ENCODE assay signal across 13 cellular contexts in the genomic region with DNA sequence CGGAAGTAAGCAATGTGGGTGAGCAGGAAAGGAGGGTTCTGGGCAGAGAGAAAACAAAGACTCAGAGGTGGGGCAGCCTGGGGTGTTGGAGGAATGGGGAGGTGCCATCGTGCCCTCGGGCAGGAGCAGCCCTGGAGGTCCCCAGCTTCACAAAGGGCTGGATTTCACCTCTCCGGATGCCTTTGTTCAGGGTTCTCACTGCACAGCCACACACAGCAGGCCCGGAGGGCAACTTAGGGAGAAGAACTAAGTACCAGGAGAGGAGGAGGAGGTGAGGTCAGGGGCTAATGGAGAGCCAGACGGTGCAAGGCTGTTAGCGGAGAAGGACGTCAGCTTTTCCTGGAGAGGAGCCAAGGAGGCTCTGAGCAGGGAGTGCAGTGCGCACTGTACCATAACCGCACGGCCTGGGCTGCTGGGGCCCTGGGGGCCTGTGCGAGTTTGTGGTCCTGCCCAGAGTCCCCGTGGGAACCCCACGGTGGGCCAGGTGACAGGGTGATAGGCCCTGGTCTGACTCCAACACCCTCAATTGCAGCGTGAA. TPM values are rescaled to one million over a fixed set of nuclear protein-coding genes. Genes with fewer than 3 reads are reported as not detected.
DNase-seq lines count a peak whose midpoint lies in the region; ATAC-seq and TF ChIP-seq lines count a peak whose summit lies in the region.
"Had no signal": no experiment of that assay in that cellular context is flagged by ENCODE, and none has a peak within 500 bp of the region (broad histone marks: within the 10 kb centered on the region; RNA-seq: fewer than 3 reads in every experiment).

No MANE protein-coding gene starts in this region.

- H3K9me3 Mint-ChIP-seq in CD4-positive, CD25-positive, alpha-beta regulatory T cell = peaks cover 0 to 1% (median 0%) of the 10 kb centered on the region in 7 donors
- H3K9me3 Mint-ChIP-seq in nephron progenitor cell = no peaks in the 10 kb centered on the region

- TF ChIP-seq CTCF in body of pancreas (IDR thresholded peaks at IDR 0.05) (no peak), nephron progenitor cell (IDR thresholded peaks at IDR 0.05) (no peak)

- peaks cover 0 to 15% (median 10%) of the 10 kb centered on the region in 4 donors for H3K4me1 Mint-ChIP-seq in CD4-positive, CD25-positive, alpha-beta regulatory T cell
- H3K4me1 Mint-ChIP-seq in nephron progenitor cell = peaks cover 13% of the 10 kb centered on the region

- ATAC-seq in CD4-positive, CD25-positive, alpha-beta regulatory T cell (ENCODE audit: low read depth in 2 of 2) = no peak
- peak; percentile 20 for ATAC-seq in body of pancreas

- TF ChIP-seq POLR2A in body of pancreas (IDR thresholded peaks at IDR 0.05) = no peak

- H3K4me1 ChIP-seq in CD4-positive, CD25-positive, alpha-beta regulatory T cell (ENCODE audit: control insufficient read depth, insufficient read depth, low read length, poor library complexity, severe bottlenecking) = peaks cover 11% of the 10 kb centered on the region
- H3K4me1 ChIP-seq in body of pancreas = peaks cover 35% of the 10 kb centered on the region

- no peak for DNase-seq in CD4-positive, CD25-positive, alpha-beta regulatory T cell
- DNase-seq in HEK293T (ENCODE audit: extremely low spot score) = peak; percentile 30
- peak; percentile 60 to 70 (median 68) for DNase-seq in body of pancreas
- DNase-seq in nephron progenitor cell = no peak
- no peak for DNase-seq in stimulated activated CD4-positive, alpha-beta T cell treated with anti-CD3 and anti-CD28 coated beads, Interleukin-15, amount 100 ng/mL, for 24 hours
- no peak for DNase-seq in UCSD-AML1 (lab: John Stamatoyannopoulos, UW; ENCODE audit: unreplicated experiment)
- DNase-seq in MV-4-11 (lab: John Stamatoyannopoulos, UW) = no peak
- DNase-seq: activated CD4-positive, CD25-positive, alpha-beta regulatory T cell treated with anti-CD3 and anti-CD28 coated beads, Interleukin-2, amount 50 U/mL, for 72 hours; GOT3; NCI-H1092; NCI-H748 treated with DMSO at 0.1 percent for 48 hours had no signal

- H3K9me3 ChIP-seq in CD4-positive, CD25-positive, alpha-beta regulatory T cell (ENCODE audit: control insufficient read depth in 2 of 2, low read length in 2 of 2) = no peaks in the 10 kb centered on the region
- H3K9me3 ChIP-seq in body of pancreas = no peaks in the 10 kb centered on the region

- POLR2A ChIA-PET in HEK293T (lab: Yijun Ruan, JAX) = interaction anchor here (1.0 kb wide), 1 partner anchor 189 kb away, joined by 3 read pairs; no protein-coding TSS in a partner anchor

- 58 to 66% methylated on average over 7 to 15 of the region's 15 CpGs for WGBS in body of pancreas, 2 donors

- H3K27me3 Mint-ChIP-seq in CD4-positive, CD25-positive, alpha-beta regulatory T cell = peaks cover 5% of the 10 kb centered on the region
- H3K27me3 Mint-ChIP-seq in nephron progenitor cell (ENCODE audit: low read depth, poor library complexity) = no peaks in the 10 kb centered on the region

- peaks cover 19% of the 10 kb centered on the region for H3K36me3 Mint-ChIP-seq in CD4-positive, CD25-positive, alpha-beta regulatory T cell
- peaks cover 26% of the 10 kb centered on the region for H3K36me3 Mint-ChIP-seq in nephron progenitor cell (ENCODE audit: low read depth)

- CTCF ChIA-PET in HEK293T (lab: Yijun Ruan, JAX) = no interaction called here

- H3K36me3 ChIP-seq in CD4-positive, CD25-positive, alpha-beta regulatory T cell (ENCODE audit: control insufficient read depth, insufficient read depth, low read length) = peaks cover 37% of the 10 kb centered on the region
- peaks cover 0 to 2% of the 10 kb centered on the region in 2 donors for H3K36me3 ChIP-seq in body of pancreas (replicated peaks in 1 of 2; ENCODE audit: insufficient read depth in 1 of 2, low read depth in 2 of 2)

- intact Hi-C loops in body of pancreas (cut with DNase I) = no loop called here

- peak overlapping the region in 1 of 4 donors; percentile 14 for H3K4me3 Mint-ChIP-seq in CD4-positive, CD25-positive, alpha-beta regulatory T cell
- no peak overlapping the region for H3K4me3 Mint-ChIP-seq in nephron progenitor cell

- H3K27ac Mint-ChIP-seq in CD4-positive, CD25-positive, alpha-beta regulatory T cell = peak overlapping the region in 2 of 3 donors; percentile 76 to 85
- H3K27ac Mint-ChIP-seq in nephron progenitor cell = peak overlapping the region; percentile 78

- H3K27me3 ChIP-seq in CD4-positive, CD25-positive, alpha-beta regulatory T cell (ENCODE audit: control insufficient read depth, insufficient read depth, low read length) = no peaks in the 10 kb centered on the region
- H3K27me3 ChIP-seq in body of pancreas = no peaks in the 10 kb centered on the region

- H3K27ac ChIP-seq in CD4-positive, CD25-positive, alpha-beta regulatory T cell (ENCODE audit: insufficient read depth, low read length, poor library complexity, severe bottlenecking) = no peak overlapping the region
- H3K27ac ChIP-seq in body of pancreas = peak overlapping the region; percentile 15 to 86 (median 50)

- no peak overlapping the region for H3K4me3 ChIP-seq in CD4-positive, CD25-positive, alpha-beta regulatory T cell (ENCODE audit: low read depth, low read length)
- no peak overlapping the region for H3K4me3 ChIP-seq in body of pancreas

TF ChIP-seq in HEK293T, 16 proteins besides CTCF, POLR2A, EP300 and RAD21:
- TF ChIP-seq SUZ12 (IDR thresholded peaks at IDR 0.05) = no peak
- TF ChIP-seq TARDBP (IDR thresholded peaks at IDR 0.05) = no peak
- no peak for TF ChIP-seq NFRKB (IDR thresholded peaks at IDR 0.05)
- TF ChIP-seq FOXM1 (IDR thresholded peaks at IDR 0.05; ENCODE audit: borderline replicate concordance) = no peak
- TF ChIP-seq FOXK2 (IDR thresholded peaks at IDR 0.05) = no peak
- TF ChIP-seq FOXA1 (IDR thresholded peaks at IDR 0.05) = no peak
- no peak for TF ChIP-seq BHLHE40 (IDR thresholded peaks at IDR 0.05; ENCODE audit: borderline replicate concordance)
- no peak for TF ChIP-seq SP1 (IDR thresholded peaks at IDR 0.05)
- TF ChIP-seq ZNF384 (IDR thresholded peaks at IDR 0.05) = no peak
- no peak for TF ChIP-seq L3MBTL2 (conservative IDR thresholded peaks at IDR 0.05)
- TF ChIP-seq ARNT (IDR thresholded peaks at IDR 0.05) = no peak
- no peak for TF ChIP-seq HDGF (IDR thresholded peaks at IDR 0.05; ENCODE audit: borderline replicate concordance)
- TF ChIP-seq, protein P1, sequence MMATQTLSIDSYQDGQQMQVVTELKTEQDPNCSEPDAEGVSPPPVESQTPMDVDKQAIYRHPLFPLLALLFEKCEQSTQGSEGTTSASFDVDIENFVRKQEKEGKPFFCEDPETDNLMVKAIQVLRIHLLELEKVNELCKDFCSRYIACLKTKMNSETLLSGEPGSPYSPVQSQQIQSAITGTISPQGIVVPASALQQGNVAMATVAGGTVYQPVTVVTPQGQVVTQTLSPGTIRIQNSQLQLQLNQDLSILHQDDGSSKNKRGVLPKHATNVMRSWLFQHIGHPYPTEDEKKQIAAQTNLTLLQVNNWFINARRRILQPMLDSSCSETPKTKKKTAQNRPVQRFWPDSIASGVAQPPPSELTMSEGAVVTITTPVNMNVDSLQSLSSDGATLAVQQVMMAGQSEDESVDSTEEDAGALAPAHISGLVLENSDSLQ (IDR thresholded peaks at IDR 0.05) = no peak
- TF ChIP-seq LEF1 (IDR thresholded peaks at IDR 0.05; ENCODE audit: borderline replicate concordance) = no peak
- TF ChIP-seq CTBP1 (IDR thresholded peaks at IDR 0.05; ENCODE audit: borderline replicate concordance) = no peak
- no peak for TF ChIP-seq ELF4 (IDR thresholded peaks at IDR 0.05)

RNA-seq across cellular contexts. Expression of a gene that starts 9.3 kb away (rescaled TPM):
- total RNA-seq in CD4-positive, CD25-positive, alpha-beta regulatory T cell = 197 TPM
- polyA plus RNA-seq in CD4-positive, CD25-positive, alpha-beta regulatory T cell = 10 to 100 TPM; 22.4 to 37.5 (median 28.9) TPM
- total RNA-seq in body of pancreas = 10 to 100 TPM; 12.5 to 13.2 TPM

RNA-seq across cellular contexts. Expression of a gene that starts 11.5 kb away (rescaled TPM):
- 9.3 TPM for total RNA-seq in CD4-positive, CD25-positive, alpha-beta regulatory T cell
- 10 to 100 TPM; 40.0 to 46.8 (median 43.9) TPM for polyA plus RNA-seq in CD4-positive, CD25-positive, alpha-beta regulatory T cell
- total RNA-seq in body of pancreas = 10 to 100 TPM; 20.8 to 23.3 TPM

RNA-seq across cellular contexts. Expression of a gene that starts 15.8 kb away (rescaled TPM):
- total RNA-seq in CD4-positive, CD25-positive, alpha-beta regulatory T cell = 51.9 TPM
- 1 to 10 TPM; 6.2 to 8.6 (median 7.8) TPM for polyA plus RNA-seq in CD4-positive, CD25-positive, alpha-beta regulatory T cell
- total RNA-seq in body of pancreas = 10 to 100 TPM; 18.9 to 39.9 TPM

RNA-seq across cellular contexts. Expression of a gene that starts 19.9 kb away (rescaled TPM):
- 1.0 TPM for total RNA-seq in CD4-positive, CD25-positive, alpha-beta regulatory T cell
- not detected for polyA plus RNA-seq in CD4-positive, CD25-positive, alpha-beta regulatory T cell
- 1 to 10 TPM in 1 of 2 donors, under 1 TPM in 1; 0.52 to 2.3 TPM for total RNA-seq in body of pancreas
- total RNA-seq: HT1080, SK-MEL-5 had no signal

RNA-seq across cellular contexts. Expression of a gene that starts 20.0 kb away (rescaled TPM):
- total RNA-seq in CD4-positive, CD25-positive, alpha-beta regulatory T cell = 7.3 TPM
- polyA plus RNA-seq in CD4-positive, CD25-positive, alpha-beta regulatory T cell = under 1 TPM in 3 of 4 donors, not detected in 1; 0.41 to 0.79 (median 0.45) TPM
- 10 to 100 TPM in 1 of 2 donors, 1 to 10 TPM in 1; 3.6 to 27.5 TPM for total RNA-seq in body of pancreas

Comparison
In these comparisons a context has a peak if more than half of its experiments do, and no peak if none do; other contexts are left out.
1. DNase-seq: peak in HEK293T (single experiment) and body of pancreas (4 of 4); none in CD4-positive, CD25-positive, alpha-beta regulatory T cell (0 of 3), nephron progenitor cell (single experiment), stimulated activated CD4-positive, alpha-beta T cell treated with anti-CD3 and anti-CD28 coated beads, Interleukin-15, amount 100 ng/mL, for 24 hours (single experiment), UCSD-AML1 (single experiment) and MV-4-11 (single experiment).
2. RNA of a gene that starts 9.3 kb away (total RNA-seq): 197 TPM in CD4-positive, CD25-positive, alpha-beta regulatory T cell (single experiment); 12.5 to 13.2 TPM in body of pancreas; every median in the first group is over 10 times any median in the second.